ENCODE assay signal across 15 cellular contexts in the genomic region with DNA sequence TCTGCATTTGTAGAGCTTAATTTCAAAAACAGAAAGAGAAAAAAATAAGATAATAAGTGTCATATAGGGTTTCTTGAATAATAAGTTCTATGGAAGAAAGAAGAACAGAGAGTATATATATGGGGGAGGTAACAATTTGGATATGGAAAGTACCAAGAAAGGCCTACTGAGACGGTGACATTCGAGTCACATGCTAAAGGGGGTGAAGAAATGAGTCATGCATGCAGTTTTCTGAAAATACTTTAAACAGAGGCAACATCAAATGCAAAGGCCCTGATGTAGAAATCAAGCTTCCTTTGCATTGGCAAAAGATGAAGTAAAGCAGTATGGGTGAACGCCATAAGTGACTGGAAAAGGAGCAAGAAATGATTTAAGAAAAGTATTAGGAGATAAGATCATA.
DNase-seq lines count a peak whose midpoint lies in the region; ATAC-seq and TF ChIP-seq lines count a peak whose summit lies in the region.
"Had no signal": no experiment of that assay in that cellular context is flagged by ENCODE, and none has a peak within 500 bp of the region (broad histone marks: within the 10 kb centered on the region; RNA-seq: fewer than 3 reads in every experiment).

No MANE protein-coding gene starts in this region.

- no peaks in the 10 kb centered on the region for H3K36me3 Mint-ChIP-seq in CD4-positive, alpha-beta memory T cell
- H3K36me3 Mint-ChIP-seq: IgD-negative memory B cell had no signal

- WGBS in upper lobe of left lung, 2 donors = 69 to 73% methylated on average over 3 of the region's 3 CpGs
- 88% methylated on average over 3 of the region's 3 CpGs for WGBS in prostate gland

- H3K27me3 ChIP-seq in CD4-positive, alpha-beta memory T cell (ENCODE audit: insufficient read depth, low read length) = no peaks in the 10 kb centered on the region
- H3K27me3 ChIP-seq in upper lobe of left lung (no peaks in the 10 kb centered on the region), prostate gland (replicated peaks; ENCODE audit: insufficient read depth) (no peaks in the 10 kb centered on the region)
- H3K27me3 ChIP-seq: body of pancreas had no signal

- H3K27me3 Mint-ChIP-seq in CD4-positive, alpha-beta memory T cell = no peaks in the 10 kb centered on the region
- H3K27me3 Mint-ChIP-seq: IgD-negative memory B cell had no signal

- H3K9me3 Mint-ChIP-seq in CD4-positive, alpha-beta memory T cell = peaks cover 0 to 5% (median 0%) of the 10 kb centered on the region in 8 donors
- H3K9me3 Mint-ChIP-seq: endodermal cell, GM23338 had no signal

- no peaks in the 10 kb centered on the region for H3K36me3 ChIP-seq in CD4-positive, alpha-beta memory T cell (ENCODE audit: insufficient read depth, low read length)
- no peaks in the 10 kb centered on the region for H3K36me3 ChIP-seq in upper lobe of left lung
- no peaks in the 10 kb centered on the region for H3K36me3 ChIP-seq in prostate gland

- TF ChIP-seq POLR2A in upper lobe of left lung (IDR thresholded peaks at IDR 0.05) = no peak
- TF ChIP-seq POLR2A in prostate gland (IDR thresholded peaks at IDR 0.05) = no peak

- TF ChIP-seq EP300 in upper lobe of left lung (IDR thresholded peaks at IDR 0.05) = no peak

- no peak overlapping the region for H3K4me3 Mint-ChIP-seq in CD4-positive, alpha-beta memory T cell
- H3K4me3 Mint-ChIP-seq: endodermal cell, GM23338, IgD-negative memory B cell had no signal

- ATAC-seq in GM18511 (IDR thresholded peaks at IDR 0.05; ENCODE audit: unreplicated experiment) = peak; percentile 70
- ATAC-seq in HG02870 (IDR thresholded peaks at IDR 0.05; ENCODE audit: unreplicated experiment) = peak; percentile 89
- ATAC-seq in HG03442 (IDR thresholded peaks at IDR 0.05; ENCODE audit: unreplicated experiment) = peak; percentile 85
- no peak for ATAC-seq in upper lobe of left lung (ENCODE audit: low FRiP score in 2 of 2)
- ATAC-seq: body of pancreas, GM23338, SK-N-SH treated with all-trans-retinoic acid at 6 μM for 48 hours had no signal

- POLR2A ChIA-PET in CD4-positive, alpha-beta memory T cell (lab: Charles Lee; ENCODE audit: partially characterized antibody) = no interaction called here

- H3K4me1 Mint-ChIP-seq in CD4-positive, alpha-beta memory T cell = no peaks in the 10 kb centered on the region
- H3K4me1 Mint-ChIP-seq: IgD-negative memory B cell had no signal

- no peaks in the 10 kb centered on the region for H3K9me3 ChIP-seq in CD4-positive, alpha-beta memory T cell (ENCODE audit: control insufficient read depth in 1 of 2, low read length in 2 of 2)
- no peaks in the 10 kb centered on the region for H3K9me3 ChIP-seq in upper lobe of left lung
- no peaks in the 10 kb centered on the region for H3K9me3 ChIP-seq in prostate gland
- H3K9me3 ChIP-seq: body of pancreas had no signal

- CTCF ChIA-PET in CD4-positive, alpha-beta memory T cell (lab: Charles Lee; ENCODE audit: partially characterized antibody) = no interaction called here

- no peak overlapping the region for H3K27ac ChIP-seq in CD4-positive, alpha-beta memory T cell (ENCODE audit: low read depth, low read length)
- H3K27ac ChIP-seq in upper lobe of left lung (no peak overlapping the region), prostate gland (no peak overlapping the region)
- H3K27ac ChIP-seq: body of pancreas had no signal

- TF ChIP-seq CTCF in GM20000 (IDR thresholded peaks at IDR 0.05; ENCODE audit: extremely low read depth, missing control alignments) (no peak), upper lobe of left lung (IDR thresholded peaks at IDR 0.05) (no peak), prostate gland (IDR thresholded peaks at IDR 0.05) (no peak)

- H3K4me3 ChIP-seq in CD4-positive, alpha-beta memory T cell (ENCODE audit: low read length in 2 of 2) = no peak overlapping the region
- H3K4me3 ChIP-seq in upper lobe of left lung (no peak overlapping the region), prostate gland (no peak overlapping the region)
- H3K4me3 ChIP-seq: body of pancreas, GM23338 had no signal

- DNase-seq in GM20000 (ENCODE audit: low spot score) = peak; percentile 15
- DNase-seq in CD4-positive, alpha-beta memory T cell = no peak
- no peak for DNase-seq in stimulated activated naive CD4-positive, alpha-beta T cell (lab: John Stamatoyannopoulos, UW)
- DNase-seq in upper lobe of left lung = no peak
- no peak for DNase-seq in prostate gland (ENCODE audit: low spot score)
- DNase-seq: body of pancreas; endodermal cell; NCI-H1694 treated with DMSO at 0.1 percent for 48 hours; NK-92 treated with Interleukin-12 subunit alpha and Interleukin-12 subunit beta, amount 100 ng/mL, for 24 hours had no signal

- intact Hi-C loops in CD4-positive, alpha-beta memory T cell (cut with micrococcal nuclease) = no loop called here
- intact Hi-C loops in prostate gland (cut with DNase I) = no loop called here

- no peaks in the 10 kb centered on the region for H3K4me1 ChIP-seq in CD4-positive, alpha-beta memory T cell (ENCODE audit: insufficient read depth, low read length)
- no peaks in the 10 kb centered on the region for H3K4me1 ChIP-seq in upper lobe of left lung
- H3K4me1 ChIP-seq in prostate gland (replicated peaks) = no peaks in the 10 kb centered on the region

- H3K27ac Mint-ChIP-seq in CD4-positive, alpha-beta memory T cell = no peak overlapping the region
- H3K27ac Mint-ChIP-seq: endodermal cell, GM23338, IgD-negative memory B cell had no signal

Comparison
In these comparisons a context has a peak if more than half of its experiments do, and no peak if none do; other contexts are left out.
1. ATAC-seq: peak in GM18511 (single experiment), HG02870 (single experiment) and HG03442 (single experiment); none in upper lobe of left lung (0 of 2).